ENCODE assay signal across 6 cellular contexts in genomic region chr11:67130861-67131260, GRCh38. TPM values are rescaled to one million over a fixed set of nuclear protein-coding genes. Genes with fewer than 3 reads are reported as not detected.
DNase-seq lines count a peak whose midpoint lies in the region; ATAC-seq, FAIRE-seq and TF ChIP-seq lines count a peak whose summit lies in the region.
"Not testable (repeated sequence)": the region's sequence is repeated elsewhere in the genome, so short reads cannot be mapped to it uniquely, and the experiment has no call there.

No MANE protein-coding gene starts in this region.

- not testable (repeated sequence) for H3K9me2 ChIP-seq in PC-9 (ENCODE audit: insufficient read depth)

- H3K4me3 ChIP-seq in PC-9; kidney (ENCODE audit: low read length in 2 of 2): not testable (repeated sequence)

- H3K4me1 ChIP-seq in PC-9 (replicated peaks; ENCODE audit: insufficient read depth), result peaks cover 17% of the 10 kb centered on the region
- H3K4me1 ChIP-seq in kidney (ENCODE audit: control insufficient read depth in 1 of 2, insufficient read depth in 1 of 2, low read depth in 1 of 2, low read length in 2 of 2), result not testable (repeated sequence)

- H3K9me3 ChIP-seq in PC-9 (ENCODE audit: insufficient read depth, low read depth); kidney (ENCODE audit: control insufficient read depth in 1 of 2, low read length in 2 of 2): not testable (repeated sequence)

- intact Hi-C loops in PC-9 (cut with micrococcal nuclease; ENCODE audit: unreplicated experiment); kidney (cut with DNase I): not testable (repeated sequence)

- CTCF ChIA-PET in PC-9 (lab: Charles Lee), result interaction anchor here (0.6 kb wide), 1 partner anchor 296 kb away, joined by 4 read pairs; no protein-coding TSS in a partner anchor

- peak overlapping the region; percentile 9 to 23 for H3K27ac Mint-ChIP-seq in effector memory CD8-positive, alpha-beta T cell
- H3K27ac Mint-ChIP-seq in stimulated activated effector memory CD8-positive, alpha-beta T cell treated with anti-CD3 and anti-CD28 coated beads, Interleukin-12 subunit alpha, Interleukin-12 subunit beta, amount 100 ng/mL, for 72 hours, result peak overlapping the region; percentile 63

- peaks cover 98% of the 10 kb centered on the region for H3K36me3 Mint-ChIP-seq in effector memory CD8-positive, alpha-beta T cell (ENCODE audit: insufficient read depth)
- peaks cover 100% of the 10 kb centered on the region for H3K36me3 Mint-ChIP-seq in stimulated activated effector memory CD8-positive, alpha-beta T cell treated with anti-CD3 and anti-CD28 coated beads, Interleukin-12 subunit alpha, Interleukin-12 subunit beta, amount 100 ng/mL, for 72 hours

- not testable (repeated sequence) for DNase-seq in PC-9; effector memory CD8-positive, alpha-beta T cell; stimulated activated effector memory CD8-positive, alpha-beta T cell treated with anti-CD3 and anti-CD28 coated beads, Interleukin-12 subunit alpha, Interleukin-12 subunit beta, amount 100 ng/mL, for 72 hours (ENCODE audit: low spot score in 2 of 2)
- peak; percentile 15 for DNase-seq in activated CD8-positive, alpha-beta memory T cell treated with anti-CD3 and anti-CD28 coated beads, Interleukin-2, amount 50 U/mL, for 48 hours
- DNase-seq in kidney (peak; percentile 61), mesenteric fat pad (ENCODE audit: low spot score) (peak; percentile 30)

- not testable (repeated sequence) for TF ChIP-seq CTCF in PC-9 (conservative IDR thresholded peaks at IDR 0.05); kidney (IDR thresholded peaks at IDR 0.05; ENCODE audit: borderline replicate concordance, extremely low read depth, insufficient read depth)

- FAIRE-seq in kidney (lab: Jason Lieb, UNC), result not testable (repeated sequence)

- not testable (repeated sequence) for H3K27me3 Mint-ChIP-seq in effector memory CD8-positive, alpha-beta T cell

- H2AFZ ChIP-seq in PC-9, result not testable (repeated sequence)

- not testable (repeated sequence) for H3K9ac ChIP-seq in kidney (ENCODE audit: low read length in 2 of 2)

- peaks cover 41% of the 10 kb centered on the region for H3F3A ChIP-seq in PC-9 (ENCODE audit: insufficient read depth, low read depth)

- peaks cover 96% of the 10 kb centered on the region for H3K79me2 ChIP-seq in PC-9 (ENCODE audit: low read depth)

- peak overlapping the region; percentile 59; the same call in 1 of the 2 replicates for H3K4me2 ChIP-seq in PC-9

- peak overlapping the region; percentile 69; the same call in 1 of the 2 replicates for H3K27ac ChIP-seq in PC-9
- not testable (repeated sequence) for H3K27ac ChIP-seq in kidney (ENCODE audit: low read depth in 2 of 2, low read length in 2 of 2)

- not testable (repeated sequence) for H3K27me3 ChIP-seq in PC-9 (ENCODE audit: insufficient read depth, low read depth)

- not testable (repeated sequence) for H3K4me3 Mint-ChIP-seq in effector memory CD8-positive, alpha-beta T cell; stimulated activated effector memory CD8-positive, alpha-beta T cell treated with anti-CD3 and anti-CD28 coated beads, Interleukin-12 subunit alpha, Interleukin-12 subunit beta, amount 100 ng/mL, for 72 hours

- POLR2A ChIA-PET in PC-9 (lab: Charles Lee; ENCODE audit: unreplicated experiment), result not testable (repeated sequence)

- peaks cover 12% of the 10 kb centered on the region; the same call in 1 of the 2 replicates for H4K20me1 ChIP-seq in PC-9 (ENCODE audit: insufficient read depth)

- ATAC-seq in effector memory CD8-positive, alpha-beta T cell (replicated peaks); stimulated activated effector memory CD8-positive, alpha-beta T cell treated with anti-CD3 and anti-CD28 coated beads, Interleukin-12 subunit alpha, Interleukin-12 subunit beta, amount 100 ng/mL, for 72 hours: not testable (repeated sequence)

- H3K36me3 ChIP-seq in PC-9 (ENCODE audit: low read depth) (peaks cover 42% of the 10 kb centered on the region), kidney (ENCODE audit: control insufficient read depth in 1 of 2, insufficient read depth in 2 of 2, low read length in 2 of 2) (peaks cover 6 to 23% of the 10 kb centered on the region in 2 donors)

- not testable (repeated sequence) for BruUV-seq in PC-9 (replicated peaks; lab: Mats Ljungman, UMichigan)

- not testable (repeated sequence) for H3K9me3 Mint-ChIP-seq in effector memory CD8-positive, alpha-beta T cell; stimulated activated effector memory CD8-positive, alpha-beta T cell treated with anti-CD3 and anti-CD28 coated beads, Interleukin-12 subunit alpha, Interleukin-12 subunit beta, amount 100 ng/mL, for 72 hours

- H3K4me1 Mint-ChIP-seq in effector memory CD8-positive, alpha-beta T cell (ENCODE audit: low read depth in 2 of 2), result peaks cover 15 to 22% of the 10 kb centered on the region in 2 donors
- H3K4me1 Mint-ChIP-seq in stimulated activated effector memory CD8-positive, alpha-beta T cell treated with anti-CD3 and anti-CD28 coated beads, Interleukin-12 subunit alpha, Interleukin-12 subunit beta, amount 100 ng/mL, for 72 hours, result peaks cover 18% of the 10 kb centered on the region

RNA-seq across cellular contexts. Expression of gene KDM2A, which starts 11.8 kb away (rescaled TPM):
- total RNA-seq in PC-9 (2021) (117 and 120 TPM in 2 replicates), kidney (82.6 TPM), mesenteric fat pad (77.3 TPM)
- 16.2 TPM for polyA plus RNA-seq in kidney (ENCODE audit: insufficient read depth, low read depth, low replicate concordance)
